In the genomic region with DNA sequence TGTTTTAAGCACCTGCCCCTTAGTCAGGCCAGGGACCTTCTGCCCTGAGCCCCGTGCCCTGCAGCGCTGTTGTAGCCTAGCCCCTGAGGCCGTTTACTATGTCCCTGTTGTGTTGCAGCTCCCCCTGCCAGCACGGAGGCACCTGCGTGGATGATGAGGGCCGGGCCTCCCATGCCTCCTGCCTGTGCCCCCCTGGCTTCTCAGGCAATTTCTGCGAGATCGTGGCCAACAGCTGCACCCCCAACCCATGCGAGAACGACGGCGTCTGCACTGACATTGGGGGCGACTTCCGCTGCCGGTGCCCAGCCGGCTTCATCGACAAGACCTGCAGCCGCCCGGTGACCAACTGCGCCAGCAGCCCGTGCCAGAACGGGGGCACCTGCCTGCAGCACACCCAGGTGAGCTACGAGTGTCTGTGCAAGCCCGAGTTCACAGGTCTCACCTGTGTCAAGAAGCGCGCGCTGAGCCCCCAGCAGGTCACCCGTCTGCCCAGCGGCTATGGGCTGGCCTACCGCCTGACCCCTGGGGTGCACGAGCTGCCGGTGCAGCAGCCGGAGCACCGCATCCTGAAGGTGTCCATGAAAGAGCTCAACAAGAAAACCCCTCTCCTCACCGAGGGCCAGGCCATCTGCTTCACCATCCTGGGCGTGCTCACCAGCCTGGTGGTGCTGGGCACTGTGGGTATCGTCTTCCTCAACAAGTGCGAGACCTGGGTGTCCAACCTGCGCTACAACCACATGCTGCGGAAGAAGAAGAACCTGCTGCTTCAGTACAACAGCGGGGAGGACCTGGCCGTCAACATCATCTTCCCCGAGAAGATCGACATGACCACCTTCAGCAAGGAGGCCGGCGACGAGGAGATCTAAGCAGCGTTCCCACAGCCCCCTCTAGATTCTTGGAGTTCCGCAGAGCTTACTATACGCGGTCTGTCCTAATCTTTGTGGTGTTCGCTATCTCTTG, we compare ENCODE assay signal across 1 cellular context.
TF ChIP-seq lines count a peak whose summit lies in the region.

No MANE protein-coding gene starts in this region.

TF ChIP-seq in K562, 482 proteins besides CTCF, POLR2A, EP300 and RAD21 (continued from another document):
- TF ChIP-seq, protein P1, sequence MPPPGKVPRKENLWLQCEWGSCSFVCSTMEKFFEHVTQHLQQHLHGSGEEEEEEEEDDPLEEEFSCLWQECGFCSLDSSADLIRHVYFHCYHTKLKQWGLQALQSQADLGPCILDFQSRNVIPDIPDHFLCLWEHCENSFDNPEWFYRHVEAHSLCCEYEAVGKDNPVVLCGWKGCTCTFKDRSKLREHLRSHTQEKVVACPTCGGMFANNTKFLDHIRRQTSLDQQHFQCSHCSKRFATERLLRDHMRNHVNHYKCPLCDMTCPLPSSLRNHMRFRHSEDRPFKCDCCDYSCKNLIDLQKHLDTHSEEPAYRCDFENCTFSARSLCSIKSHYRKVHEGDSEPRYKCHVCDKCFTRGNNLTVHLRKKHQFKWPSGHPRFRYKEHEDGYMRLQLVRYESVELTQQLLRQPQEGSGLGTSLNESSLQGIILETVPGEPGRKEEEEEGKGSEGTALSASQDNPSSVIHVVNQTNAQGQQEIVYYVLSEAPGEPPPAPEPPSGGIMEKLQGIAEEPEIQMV (tag; conservative IDR thresholded peaks at IDR 0.05; ENCODE audit: low read depth): no peak
- TF ChIP-seq, protein P2, sequence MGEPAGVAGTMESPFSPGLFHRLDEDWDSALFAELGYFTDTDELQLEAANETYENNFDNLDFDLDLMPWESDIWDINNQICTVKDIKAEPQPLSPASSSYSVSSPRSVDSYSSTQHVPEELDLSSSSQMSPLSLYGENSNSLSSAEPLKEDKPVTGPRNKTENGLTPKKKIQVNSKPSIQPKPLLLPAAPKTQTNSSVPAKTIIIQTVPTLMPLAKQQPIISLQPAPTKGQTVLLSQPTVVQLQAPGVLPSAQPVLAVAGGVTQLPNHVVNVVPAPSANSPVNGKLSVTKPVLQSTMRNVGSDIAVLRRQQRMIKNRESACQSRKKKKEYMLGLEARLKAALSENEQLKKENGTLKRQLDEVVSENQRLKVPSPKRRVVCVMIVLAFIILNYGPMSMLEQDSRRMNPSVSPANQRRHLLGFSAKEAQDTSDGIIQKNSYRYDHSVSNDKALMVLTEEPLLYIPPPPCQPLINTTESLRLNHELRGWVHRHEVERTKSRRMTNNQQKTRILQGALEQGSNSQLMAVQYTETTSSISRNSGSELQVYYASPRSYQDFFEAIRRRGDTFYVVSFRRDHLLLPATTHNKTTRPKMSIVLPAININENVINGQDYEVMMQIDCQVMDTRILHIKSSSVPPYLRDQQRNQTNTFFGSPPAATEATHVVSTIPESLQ (CRISPR knock-in tag; IDR thresholded peaks at IDR 0.05): no peak
- TF ChIP-seq NFE2L1 (tag; IDR thresholded peaks at IDR 0.05; ENCODE audit: borderline replicate concordance, low read depth) (no peak), POU5F1 (IDR thresholded peaks at IDR 0.05; ENCODE audit: borderline replicate concordance, low read depth, low read length, partially characterized antibody) (no peak), PTRF (tag; IDR thresholded peaks at IDR 0.05) (no peak), ZNF395 (CRISPR knock-in tag; IDR thresholded peaks at IDR 0.05) (no peak), RBFOX2 (IDR thresholded peaks at IDR 0.05; ENCODE audit: low read depth, low read length) (no peak), SMARCA5 (IDR thresholded peaks at IDR 0.05) (no peak), XRCC5 (IDR thresholded peaks at IDR 0.05; ENCODE audit: low read depth, low read length) (no peak), DACH1 (IDR thresholded peaks at IDR 0.05; ENCODE audit: partially characterized antibody) (no peak), KHSRP (IDR thresholded peaks at IDR 0.05) (no peak), POLR2G (IDR thresholded peaks at IDR 0.05; ENCODE audit: low read depth, low read length) (no peak), CBFA2T3 (IDR thresholded peaks at IDR 0.05) (no peak), SRSF7 (optimal IDR thresholded peaks at IDR 0.05; ENCODE audit: low read depth, low read length) (no peak), ZNF583 (CRISPR knock-in tag; IDR thresholded peaks at IDR 0.05) (no peak)
- TF ChIP-seq, protein P3, sequence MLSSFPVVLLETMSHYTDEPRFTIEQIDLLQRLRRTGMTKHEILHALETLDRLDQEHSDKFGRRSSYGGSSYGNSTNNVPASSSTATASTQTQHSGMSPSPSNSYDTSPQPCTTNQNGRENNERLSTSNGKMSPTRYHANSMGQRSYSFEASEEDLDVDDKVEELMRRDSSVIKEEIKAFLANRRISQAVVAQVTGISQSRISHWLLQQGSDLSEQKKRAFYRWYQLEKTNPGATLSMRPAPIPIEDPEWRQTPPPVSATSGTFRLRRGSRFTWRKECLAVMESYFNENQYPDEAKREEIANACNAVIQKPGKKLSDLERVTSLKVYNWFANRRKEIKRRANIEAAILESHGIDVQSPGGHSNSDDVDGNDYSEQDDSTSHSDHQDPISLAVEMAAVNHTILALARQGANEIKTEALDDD (IDR thresholded peaks at IDR 0.05): no peak
- TF ChIP-seq, protein P4, sequence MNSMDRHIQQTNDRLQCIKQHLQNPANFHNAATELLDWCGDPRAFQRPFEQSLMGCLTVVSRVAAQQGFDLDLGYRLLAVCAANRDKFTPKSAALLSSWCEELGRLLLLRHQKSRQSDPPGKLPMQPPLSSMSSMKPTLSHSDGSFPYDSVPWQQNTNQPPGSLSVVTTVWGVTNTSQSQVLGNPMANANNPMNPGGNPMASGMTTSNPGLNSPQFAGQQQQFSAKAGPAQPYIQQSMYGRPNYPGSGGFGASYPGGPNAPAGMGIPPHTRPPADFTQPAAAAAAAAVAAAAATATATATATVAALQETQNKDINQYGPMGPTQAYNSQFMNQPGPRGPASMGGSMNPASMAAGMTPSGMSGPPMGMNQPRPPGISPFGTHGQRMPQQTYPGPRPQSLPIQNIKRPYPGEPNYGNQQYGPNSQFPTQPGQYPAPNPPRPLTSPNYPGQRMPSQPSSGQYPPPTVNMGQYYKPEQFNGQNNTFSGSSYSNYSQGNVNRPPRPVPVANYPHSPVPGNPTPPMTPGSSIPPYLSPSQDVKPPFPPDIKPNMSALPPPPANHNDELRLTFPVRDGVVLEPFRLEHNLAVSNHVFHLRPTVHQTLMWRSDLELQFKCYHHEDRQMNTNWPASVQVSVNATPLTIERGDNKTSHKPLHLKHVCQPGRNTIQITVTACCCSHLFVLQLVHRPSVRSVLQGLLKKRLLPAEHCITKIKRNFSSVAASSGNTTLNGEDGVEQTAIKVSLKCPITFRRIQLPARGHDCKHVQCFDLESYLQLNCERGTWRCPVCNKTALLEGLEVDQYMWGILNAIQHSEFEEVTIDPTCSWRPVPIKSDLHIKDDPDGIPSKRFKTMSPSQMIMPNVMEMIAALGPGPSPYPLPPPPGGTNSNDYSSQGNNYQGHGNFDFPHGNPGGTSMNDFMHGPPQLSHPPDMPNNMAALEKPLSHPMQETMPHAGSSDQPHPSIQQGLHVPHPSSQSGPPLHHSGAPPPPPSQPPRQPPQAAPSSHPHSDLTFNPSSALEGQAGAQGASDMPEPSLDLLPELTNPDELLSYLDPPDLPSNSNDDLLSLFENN (IDR thresholded peaks at IDR 0.05; ENCODE audit: low read depth in 2 of 2, low read length in 2 of 2): no peak
- TF ChIP-seq, protein P5, sequence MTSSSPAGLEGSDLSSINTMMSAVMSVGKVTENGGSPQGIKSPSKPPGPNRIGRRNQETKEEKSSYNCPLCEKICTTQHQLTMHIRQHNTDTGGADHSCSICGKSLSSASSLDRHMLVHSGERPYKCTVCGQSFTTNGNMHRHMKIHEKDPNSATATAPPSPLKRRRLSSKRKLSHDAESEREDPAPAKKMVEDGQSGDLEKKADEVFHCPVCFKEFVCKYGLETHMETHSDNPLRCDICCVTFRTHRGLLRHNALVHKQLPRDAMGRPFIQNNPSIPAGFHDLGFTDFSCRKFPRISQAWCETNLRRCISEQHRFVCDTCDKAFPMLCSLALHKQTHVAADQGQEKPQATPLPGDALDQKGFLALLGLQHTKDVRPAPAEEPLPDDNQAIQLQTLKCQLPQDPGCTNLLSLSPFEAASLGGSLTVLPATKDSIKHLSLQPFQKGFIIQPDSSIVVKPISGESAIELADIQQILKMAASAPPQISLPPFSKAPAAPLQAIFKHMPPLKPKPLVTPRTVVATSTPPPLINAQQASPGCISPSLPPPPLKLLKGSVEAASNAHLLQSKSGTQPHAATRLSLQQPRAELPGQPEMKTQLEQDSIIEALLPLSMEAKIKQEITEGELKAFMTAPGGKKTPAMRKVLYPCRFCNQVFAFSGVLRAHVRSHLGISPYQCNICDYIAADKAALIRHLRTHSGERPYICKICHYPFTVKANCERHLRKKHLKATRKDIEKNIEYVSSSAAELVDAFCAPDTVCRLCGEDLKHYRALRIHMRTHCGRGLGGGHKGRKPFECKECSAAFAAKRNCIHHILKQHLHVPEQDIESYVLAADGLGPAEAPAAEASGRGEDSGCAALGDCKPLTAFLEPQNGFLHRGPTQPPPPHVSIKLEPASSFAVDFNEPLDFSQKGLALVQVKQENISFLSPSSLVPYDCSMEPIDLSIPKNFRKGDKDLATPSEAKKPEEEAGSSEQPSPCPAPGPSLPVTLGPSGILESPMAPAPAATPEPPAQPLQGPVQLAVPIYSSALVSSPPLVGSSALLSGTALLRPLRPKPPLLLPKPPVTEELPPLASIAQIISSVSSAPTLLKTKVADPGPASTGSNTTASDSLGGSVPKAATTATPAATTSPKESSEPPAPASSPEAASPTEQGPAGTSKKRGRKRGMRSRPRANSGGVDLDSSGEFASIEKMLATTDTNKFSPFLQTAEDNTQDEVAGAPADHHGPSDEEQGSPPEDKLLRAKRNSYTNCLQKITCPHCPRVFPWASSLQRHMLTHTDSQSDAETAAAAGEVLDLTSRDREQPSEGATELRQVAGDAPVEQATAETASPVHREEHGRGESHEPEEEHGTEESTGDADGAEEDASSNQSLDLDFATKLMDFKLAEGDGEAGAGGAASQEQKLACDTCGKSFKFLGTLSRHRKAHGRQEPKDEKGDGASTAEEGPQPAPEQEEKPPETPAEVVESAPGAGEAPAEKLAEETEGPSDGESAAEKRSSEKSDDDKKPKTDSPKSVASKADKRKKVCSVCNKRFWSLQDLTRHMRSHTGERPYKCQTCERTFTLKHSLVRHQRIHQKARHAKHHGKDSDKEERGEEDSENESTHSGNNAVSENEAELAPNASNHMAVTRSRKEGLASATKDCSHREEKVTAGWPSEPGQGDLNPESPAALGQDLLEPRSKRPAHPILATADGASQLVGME (CRISPR knock-in tag; IDR thresholded peaks at IDR 0.05): no peak
- TF ChIP-seq, protein P6, sequence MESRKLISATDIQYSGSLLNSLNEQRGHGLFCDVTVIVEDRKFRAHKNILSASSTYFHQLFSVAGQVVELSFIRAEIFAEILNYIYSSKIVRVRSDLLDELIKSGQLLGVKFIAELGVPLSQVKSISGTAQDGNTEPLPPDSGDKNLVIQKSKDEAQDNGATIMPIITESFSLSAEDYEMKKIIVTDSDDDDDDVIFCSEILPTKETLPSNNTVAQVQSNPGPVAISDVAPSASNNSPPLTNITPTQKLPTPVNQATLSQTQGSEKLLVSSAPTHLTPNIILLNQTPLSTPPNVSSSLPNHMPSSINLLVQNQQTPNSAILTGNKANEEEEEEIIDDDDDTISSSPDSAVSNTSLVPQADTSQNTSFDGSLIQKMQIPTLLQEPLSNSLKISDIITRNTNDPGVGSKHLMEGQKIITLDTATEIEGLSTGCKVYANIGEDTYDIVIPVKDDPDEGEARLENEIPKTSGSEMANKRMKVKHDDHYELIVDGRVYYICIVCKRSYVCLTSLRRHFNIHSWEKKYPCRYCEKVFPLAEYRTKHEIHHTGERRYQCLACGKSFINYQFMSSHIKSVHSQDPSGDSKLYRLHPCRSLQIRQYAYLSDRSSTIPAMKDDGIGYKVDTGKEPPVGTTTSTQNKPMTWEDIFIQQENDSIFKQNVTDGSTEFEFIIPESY (CRISPR knock-in tag; IDR thresholded peaks at IDR 0.05): no peak
